ENCODE assay signal across 9 cellular contexts in the genomic region with DNA sequence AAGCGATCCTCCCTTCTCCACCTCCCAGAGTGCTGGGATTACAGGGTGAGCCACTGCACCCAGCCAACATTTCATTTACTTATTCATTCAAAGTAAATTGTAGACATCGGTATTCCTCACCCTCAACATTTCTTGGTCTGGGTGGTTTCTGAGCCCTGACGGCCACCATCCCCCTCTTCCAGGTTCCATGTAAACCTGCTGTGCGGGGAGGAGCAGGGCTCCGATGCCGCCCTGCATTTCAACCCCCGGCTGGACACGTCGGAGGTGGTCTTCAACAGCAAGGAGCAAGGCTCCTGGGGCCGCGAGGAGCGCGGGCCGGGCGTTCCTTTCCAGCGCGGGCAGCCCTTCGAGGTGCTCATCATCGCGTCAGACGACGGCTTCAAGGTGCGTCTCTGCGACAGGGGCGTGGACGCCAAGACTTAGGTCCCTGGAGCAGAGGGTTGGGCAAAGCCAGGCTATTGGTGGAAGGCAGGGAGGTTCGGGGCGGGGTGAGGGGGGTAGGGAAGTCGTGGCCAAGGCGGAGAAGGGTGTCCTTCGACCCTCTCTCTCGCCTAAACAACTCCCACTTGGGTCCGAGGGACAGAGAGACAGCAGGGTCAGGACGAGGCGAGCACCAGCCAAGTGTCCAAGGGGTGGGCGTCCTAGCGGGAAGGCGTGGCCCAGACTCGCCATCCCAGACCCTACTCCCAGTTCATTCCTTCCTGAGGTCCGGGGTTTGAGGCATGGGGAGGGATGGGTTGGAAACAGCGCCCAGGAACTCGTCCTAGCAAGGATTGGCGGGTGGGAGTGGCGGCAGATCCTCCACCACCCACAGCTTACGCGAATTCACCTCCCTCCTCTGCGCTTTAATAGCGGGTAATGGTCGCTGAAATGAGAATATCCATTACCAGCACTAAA. TPM values are rescaled to one million over a fixed set of nuclear protein-coding genes. Genes with fewer than 3 reads are reported as not detected.
DNase-seq lines count a peak whose midpoint lies in the region; ATAC-seq, FAIRE-seq and TF ChIP-seq lines count a peak whose summit lies in the region.
"Not testable (repeated sequence)": the region's sequence is repeated elsewhere in the genome, so short reads cannot be mapped to it uniquely, and the experiment has no call there.
"Had no signal": no experiment of that assay in that cellular context is flagged by ENCODE, and none has a peak within 500 bp of the region (broad histone marks: within the 10 kb centered on the region; RNA-seq: fewer than 3 reads in every experiment).

No MANE protein-coding gene starts in this region.

- H3K4me3 ChIP-seq in astrocyte (ENCODE audit: insufficient read depth, low read depth, low read length) = not testable (repeated sequence)
- H3K4me3 ChIP-seq in epithelial cell of esophagus (ENCODE audit: low read length) (peak overlapping the region; percentile 34), gastroesophageal sphincter (peak overlapping the region; percentile 25 to 28), psoas muscle (peak overlapping the region; percentile 46), suprapubic skin (peak overlapping the region; percentile 34)

- not testable (repeated sequence) for TF ChIP-seq EP300 in gastroesophageal sphincter (IDR thresholded peaks at IDR 0.05); suprapubic skin (IDR thresholded peaks at IDR 0.05)

- ATAC-seq in gastroesophageal sphincter, psoas muscle: not testable (repeated sequence)

- intact Hi-C loops in psoas muscle (cut with DNase I) = not testable (repeated sequence)

- DNase-seq in HTR-8/SVneo (ENCODE audit: insufficient read length, low spot score); astrocyte (ENCODE audit: low read depth); epithelial cell of esophagus (ENCODE audit: low read depth); psoas muscle; suprapubic skin (ENCODE audit: low spot score in 2 of 2): not testable (repeated sequence)
- peak in 2 of 3 donors; percentile 18 to 23 for DNase-seq in immature natural killer cell

- not testable (repeated sequence) for H3K4me3 Mint-ChIP-seq in astrocyte (ENCODE audit: unreplicated experiment)
- H3K4me3 Mint-ChIP-seq in immature natural killer cell = peak overlapping the region in 1 of 5 donors; percentile 47

- H2AFZ ChIP-seq in astrocyte (ENCODE audit: low read depth, low read length) = peak overlapping the region; percentile 50

- H3K4me1 ChIP-seq in astrocyte (ENCODE audit: insufficient read depth, low read length); gastroesophageal sphincter; psoas muscle: not testable (repeated sequence)
- H3K4me1 ChIP-seq in suprapubic skin = peaks cover 30% of the 10 kb centered on the region

- H3K36me3 ChIP-seq in astrocyte (ENCODE audit: insufficient read depth, low read length); gastroesophageal sphincter; psoas muscle (ENCODE audit: insufficient read depth in 1 of 2, low read depth in 1 of 2); suprapubic skin: not testable (repeated sequence)

- H3K27ac ChIP-seq in astrocyte (ENCODE audit: low read depth, low read length); gastroesophageal sphincter; psoas muscle: not testable (repeated sequence)
- peak overlapping the region; percentile 74 for H3K27ac ChIP-seq in suprapubic skin

- H3K4me2 ChIP-seq in astrocyte (ENCODE audit: low read length) = peak overlapping the region; percentile 59

- not testable (repeated sequence) for H3K9me3 ChIP-seq in astrocyte (ENCODE audit: insufficient read depth, low read depth, low read length); gastroesophageal sphincter; psoas muscle; suprapubic skin

- H3K79me2 ChIP-seq in astrocyte (ENCODE audit: insufficient read depth, low read length) = not testable (repeated sequence)

- H3K4me1 Mint-ChIP-seq in astrocyte (ENCODE audit: low read depth, unreplicated experiment) = not testable (repeated sequence)
- peaks cover 6 to 16% of the 10 kb centered on the region in 2 donors for H3K4me1 Mint-ChIP-seq in immature natural killer cell

- H4K20me1 ChIP-seq in astrocyte (ENCODE audit: insufficient read depth, low read length) = not testable (repeated sequence)

- not testable (repeated sequence) for H3K27me3 Mint-ChIP-seq in astrocyte (ENCODE audit: low read depth, unreplicated experiment); immature natural killer cell (ENCODE audit: low read depth in 3 of 3)

- 20% methylated on average over 1 of the region's 49 CpGs; no CpG with 5 or more reads in 1 of the 2 donors for WGBS in gastroesophageal sphincter (ENCODE audit: low coverage in 1 of 2), 2 donors
- 61 to 74% (median 68%) methylated on average over 10 to 19 of the region's 49 CpGs for WGBS in psoas muscle, 3 donors
- no CpG with 5 or more reads among the region's 49 CpGs for WGBS in suprapubic skin

- not testable (repeated sequence) for H3K27me3 ChIP-seq in astrocyte (ENCODE audit: insufficient read depth, low read length); gastroesophageal sphincter; psoas muscle (ENCODE audit: insufficient read depth in 3 of 3, low read length in 2 of 3); suprapubic skin

- H3K9ac ChIP-seq in astrocyte (ENCODE audit: low read length) = not testable (repeated sequence)

- FAIRE-seq in HTR-8/SVneo (lab: Jason Lieb, UNC) = peak; percentile 88
- FAIRE-seq in astrocyte (lab: Jason Lieb, UNC) = not testable (repeated sequence)

- not testable (repeated sequence) for H3K9me3 Mint-ChIP-seq in astrocyte (ENCODE audit: unreplicated experiment); immature natural killer cell

- TF ChIP-seq CTCF in astrocyte (IDR thresholded peaks at IDR 0.05; ENCODE audit: insufficient read depth, low read depth, low read length); epithelial cell of esophagus (IDR thresholded peaks at IDR 0.05; ENCODE audit: insufficient read depth, low read depth, low read length, missing control alignments); gastroesophageal sphincter (IDR thresholded peaks at IDR 0.05); psoas muscle (IDR thresholded peaks at IDR 0.05); suprapubic skin (IDR thresholded peaks at IDR 0.05): not testable (repeated sequence)

- H3K36me3 Mint-ChIP-seq in astrocyte (ENCODE audit: low read depth, unreplicated experiment); immature natural killer cell: not testable (repeated sequence)

- not testable (repeated sequence) for TF ChIP-seq POLR2A in gastroesophageal sphincter (IDR thresholded peaks at IDR 0.05); suprapubic skin (IDR thresholded peaks at IDR 0.05)

- H3K27ac Mint-ChIP-seq in astrocyte (ENCODE audit: unreplicated experiment); immature natural killer cell: not testable (repeated sequence)

RNA-seq across cellular contexts. Expression of a gene that starts 1.8 kb away (rescaled TPM):
- total RNA-seq in astrocyte (not detected in 2 replicates), gastroesophageal sphincter (10 to 100 TPM in 1 of 4 donors, 1 to 10 TPM in 2, not detected in 1; 2.1 to 58.4 (median 9.8) TPM), psoas muscle (not detected), suprapubic skin (1,000 to 10,000 TPM; 1,712 to 6,564 (median 4,773) TPM)
- polyA plus RNA-seq in immature natural killer cell (not detected), psoas muscle (under 1 TPM in 1 of 3 donors, not detected in 2; 0.91 TPM)
- total RNA-seq: Caco-2; CD4-positive, CD25-positive, alpha-beta regulatory T cell had no signal
- polyA plus RNA-seq: CD4-positive, CD25-positive, alpha-beta regulatory T cell had no signal

RNA-seq across cellular contexts. Expression of a gene that starts 17.4 kb away (rescaled TPM):
- total RNA-seq in astrocyte (not detected in 2 replicates), gastroesophageal sphincter (10 to 100 TPM in 1 of 4 donors, not detected in 3; 25.8 TPM), psoas muscle (not detected), suprapubic skin (1,000 to 10,000 TPM in 1 of 4 donors, 100 to 1,000 TPM in 2, 10 to 100 TPM in 1; 51.3 to 1,491 (median 446) TPM)
- polyA plus RNA-seq in immature natural killer cell (not detected), psoas muscle (not detected)
- total RNA-seq: Caco-2; CD4-positive, CD25-positive, alpha-beta regulatory T cell had no signal
- polyA plus RNA-seq: CD4-positive, CD25-positive, alpha-beta regulatory T cell had no signal

RNA-seq across cellular contexts. Expression of a gene that starts 22.0 kb away (rescaled TPM):
- total RNA-seq in astrocyte = 0.32 TPM in 1 of 2 replicates, not detected in the other
- 1 to 10 TPM in 2 of 4 donors, under 1 TPM in 1, not detected in 1; 0.27 to 1.6 (median 1.1) TPM for total RNA-seq in gastroesophageal sphincter
- polyA plus RNA-seq in immature natural killer cell = not detected
- 1 to 10 TPM in 2 of 4 donors, under 1 TPM in 2; 0.62 to 2.0 (median 0.98) TPM for total RNA-seq in psoas muscle
- under 1 TPM; 0.31 to 0.77 (median 0.53) TPM for polyA plus RNA-seq in psoas muscle
- total RNA-seq in suprapubic skin = 1 to 10 TPM in 3 of 4 donors, under 1 TPM in 1; 0.39 to 8.2 (median 1.6) TPM

RNA-seq across cellular contexts. Expression of a gene that starts 40.8 kb away (rescaled TPM):
- total RNA-seq in astrocyte (51.4 and 53.3 TPM in 2 replicates), gastroesophageal sphincter (100 to 1,000 TPM in 2 of 4 donors, 10 to 100 TPM in 2; 88.3 to 162 (median 110) TPM), psoas muscle (100 to 1,000 TPM; 279 to 572 (median 404) TPM), suprapubic skin (100 to 1,000 TPM in 1 of 4 donors, 10 to 100 TPM in 3; 77.6 to 250 (median 86.4) TPM)
- polyA plus RNA-seq in immature natural killer cell (100 to 1,000 TPM; 243 to 337 (median 327) TPM), psoas muscle (100 to 1,000 TPM; 512 to 649 (median 601) TPM)

RNA-seq across cellular contexts. Expression of a gene that starts 46.5 kb away (rescaled TPM):
- total RNA-seq in astrocyte = 4.6 and 6.0 TPM in 2 replicates
- total RNA-seq in gastroesophageal sphincter = 1 to 10 TPM in 2 of 4 donors, under 1 TPM in 1, not detected in 1; 0.93 to 2.2 (median 1.1) TPM
- polyA plus RNA-seq in immature natural killer cell = 10 to 100 TPM; 25.7 to 72.8 (median 55.1) TPM
- total RNA-seq in psoas muscle = under 1 TPM; 0.32 to 0.64 (median 0.52) TPM
- under 1 TPM; 0.27 to 0.35 (median 0.34) TPM for polyA plus RNA-seq in psoas muscle
- total RNA-seq in suprapubic skin = 10 to 100 TPM in 3 of 4 donors, 1 to 10 TPM in 1; 8.0 to 31.3 (median 15.7) TPM

Comparison
In these comparisons a context has a peak if more than half of its experiments do, and no peak if none do; other contexts are left out.
1. RNA of a gene that starts 1.8 kb away (total RNA-seq): 1,712 to 6,564 TPM in suprapubic skin; 2.1 to 58.4 TPM in gastroesophageal sphincter, not detected in astrocyte and not detected in psoas muscle; every median in the first group is over 10 times any median in the second.